ENCODE assay signal across 8 cellular contexts in genomic region chr6:30720738-30721197, GRCh38. TPM values are rescaled to one million over a fixed set of nuclear protein-coding genes. Genes with fewer than 3 reads are reported as not detected.
DNase-seq lines count a peak whose midpoint lies in the region; ATAC-seq and TF ChIP-seq lines count a peak whose summit lies in the region.

No MANE protein-coding gene starts in this region.

- H3K27ac Mint-ChIP-seq in CD8-positive, alpha-beta T cell, result peak overlapping the region; percentile 89
- peak overlapping the region; percentile 93 for H3K27ac Mint-ChIP-seq in activated naive CD8-positive, alpha-beta T cell treated with anti-CD3 and anti-CD28 coated beads, Interleukin-2, amount 10 ng/mL, durations not matched to agents 7 days and 5 days

- H4K8ac ChIP-seq in trophoblast cell (ENCODE audit: low read depth, low read length), result peak overlapping the region; percentile 79

- peaks cover 28% of the 10 kb centered on the region for H3K36me3 ChIP-seq in CD8-positive, alpha-beta T cell (ENCODE audit: insufficient read depth, low read length)
- H3K36me3 ChIP-seq in SJCRH30, result peaks cover 50% of the 10 kb centered on the region
- H3K36me3 ChIP-seq in heart left ventricle, result peaks cover 0 to 43% (median 32%) of the 10 kb centered on the region in 9 donors
- peaks cover 28 to 38% of the 10 kb centered on the region in 2 experiments for H3K36me3 ChIP-seq in trophoblast cell (ENCODE audit: control insufficient read depth in 1 of 2, insufficient read depth in 2 of 2, low read length in 2 of 2)

- peak overlapping the region; percentile 67 for H3K18ac ChIP-seq in trophoblast cell (ENCODE audit: low read length)

- H4K12ac ChIP-seq in trophoblast cell (ENCODE audit: low read depth, low read length), result peak overlapping the region; percentile 89

- peak overlapping the region; percentile 90 for H3K4ac ChIP-seq in trophoblast cell (ENCODE audit: low read depth, low read length)

- H2BK5ac ChIP-seq in trophoblast cell (ENCODE audit: low read depth, low read length, poor library complexity), result peak overlapping the region; percentile 96

- peak overlapping the region; percentile 61 for H2BK120ac ChIP-seq in trophoblast cell (ENCODE audit: insufficient read depth, low read length, poor library complexity)

- H3K9me3 ChIP-seq in CD8-positive, alpha-beta T cell (ENCODE audit: low read length), result no peaks in the 10 kb centered on the region
- no peaks in the 10 kb centered on the region for H3K9me3 ChIP-seq in SJCRH30 (replicated peaks)
- H3K9me3 ChIP-seq in heart left ventricle, result no peaks in the 10 kb centered on the region
- peaks cover 4% of the 10 kb centered on the region for H3K9me3 ChIP-seq in trophoblast cell (ENCODE audit: insufficient read depth, low read depth, low read length)

- DNase-seq in CD8-positive, alpha-beta T cell, result peak; percentile 18 to 78 (median 50)
- DNase-seq in KBM-7 (peak; percentile 63), SJCRH30 (peak; percentile 70 to 76), heart left ventricle (peak; percentile 77 to 85 (median 81)), trophoblast cell (peak; percentile 26 to 54), OCI-M2 (lab: John Stamatoyannopoulos, UW; ENCODE audit: unreplicated experiment) (no peak)
- peak; percentile 75 for DNase-seq in activated naive CD8-positive, alpha-beta T cell treated with anti-CD3 and anti-CD28 coated beads, Interleukin-2, amount 10 ng/mL, durations not matched to agents 7 days and 5 days

- in situ Hi-C loops in KBM-7 (cut with MboI; ENCODE audit: low pct_unique_long_range_greater_than_20kb, low sequenced_read_pairs), result loop anchor here (10.0 kb wide), 1 partner anchor 46 kb away; the partner anchor contains the start of gene DHX16

- POLR2A ChIA-PET in CD8-positive, alpha-beta T cell (lab: Charles Lee), result interaction anchor here (0.6 to 13.3 kb wide), 10 partner anchors 16 to 204 kb away, joined by 3 to 324 read pairs (median 6); partner anchors contain the start of genes DHX16, MRPS18B, NRM and PPP1R10
- POLR2A ChIA-PET in activated naive CD8-positive, alpha-beta T cell treated with anti-CD3 and anti-CD28 coated beads, Interleukin-2, amount 10 ng/mL, durations not matched to agents 7 days and 5 days (lab: Charles Lee), result interaction anchor here (0.5 to 11.0 kb wide), 14 partner anchors 9 to 182 kb away, joined by 3 to 512 read pairs (median 6); partner anchors contain the start of genes DHX16, GNL1, IER3 and MRPS18B

- WGBS in heart left ventricle, 4 donors, result 0% methylated on average over 28 to 29 of the region's 29 CpGs
- WGBS in trophoblast cell (ENCODE audit: extremely low coverage, insufficient coverage, insufficient read length), result no CpG with 5 or more reads among the region's 29 CpGs

- no peaks in the 10 kb centered on the region for H3K9me3 Mint-ChIP-seq in CD8-positive, alpha-beta T cell
- H3K9me3 Mint-ChIP-seq in activated naive CD8-positive, alpha-beta T cell treated with anti-CD3 and anti-CD28 coated beads, Interleukin-2, amount 10 ng/mL, durations not matched to agents 7 days and 5 days, result no peaks in the 10 kb centered on the region

- no peak overlapping the region for H2BK12ac ChIP-seq in trophoblast cell (ENCODE audit: low read length)

- H2AFZ ChIP-seq in trophoblast cell (ENCODE audit: insufficient read depth, low read length, poor library complexity), result no peak overlapping the region

- H3K4me3 ChIP-seq in CD8-positive, alpha-beta T cell (ENCODE audit: low read depth, low read length), result peak overlapping the region; percentile 70
- H3K4me3 ChIP-seq in SJCRH30 (peak overlapping the region; percentile 92), heart left ventricle (peak overlapping the region; percentile 51 to 94 (median 82)), trophoblast cell (ENCODE audit: low read depth, low read length) (peak overlapping the region; percentile 84)

- no peak for TF ChIP-seq CTCF in CD8-positive, alpha-beta T cell (IDR thresholded peaks at IDR 0.05)
- TF ChIP-seq CTCF in heart left ventricle (IDR thresholded peaks at IDR 0.05), result no peak

- H3K4me3 Mint-ChIP-seq in CD8-positive, alpha-beta T cell, result peak overlapping the region; percentile 90
- peak overlapping the region; percentile 91 for H3K4me3 Mint-ChIP-seq in activated naive CD8-positive, alpha-beta T cell treated with anti-CD3 and anti-CD28 coated beads, Interleukin-2, amount 10 ng/mL, durations not matched to agents 7 days and 5 days

- no peak for ATAC-seq in CD8-positive, alpha-beta T cell
- ATAC-seq in activated naive CD8-positive, alpha-beta T cell treated with anti-CD3 and anti-CD28 coated beads, Interleukin-2, amount 10 ng/mL, durations not matched to agents 7 days and 5 days (ENCODE audit: low read depth), result no peak
- peak in 2 of 4 donors; percentile 26 to 32 for ATAC-seq in heart left ventricle
- ATAC-seq in GM21723 (IDR thresholded peaks at IDR 0.05; ENCODE audit: unreplicated experiment), result no peak

- peak overlapping the region; percentile 96 for H3K9ac ChIP-seq in trophoblast cell (ENCODE audit: low read length)

- no peak for TF ChIP-seq POLR2A in heart left ventricle (IDR thresholded peaks at IDR 0.05)

- peak overlapping the region; percentile 64 for H3K27ac ChIP-seq in CD8-positive, alpha-beta T cell (ENCODE audit: low read depth, low read length)
- peak overlapping the region; percentile 95 for H3K27ac ChIP-seq in SJCRH30
- peak overlapping the region; percentile 88 to 99 (median 96) for H3K27ac ChIP-seq in heart left ventricle
- H3K27ac ChIP-seq in trophoblast cell (ENCODE audit: low read depth, low read length), result peak overlapping the region; percentile 91

- H3K27me3 ChIP-seq in CD8-positive, alpha-beta T cell (ENCODE audit: insufficient read depth, low read length), result no peaks in the 10 kb centered on the region
- H3K27me3 ChIP-seq in SJCRH30 (no peaks in the 10 kb centered on the region), heart left ventricle (no peaks in the 10 kb centered on the region), trophoblast cell (ENCODE audit: insufficient read depth, low read length) (no peaks in the 10 kb centered on the region)

- H3K79me2 ChIP-seq in trophoblast cell (ENCODE audit: control insufficient read depth, insufficient read depth, low read length, poor library complexity), result peaks cover 20% of the 10 kb centered on the region

- H3K4me1 Mint-ChIP-seq in CD8-positive, alpha-beta T cell (ENCODE audit: low read depth), result peaks cover 70% of the 10 kb centered on the region
- H3K4me1 Mint-ChIP-seq in activated naive CD8-positive, alpha-beta T cell treated with anti-CD3 and anti-CD28 coated beads, Interleukin-2, amount 10 ng/mL, durations not matched to agents 7 days and 5 days, result peaks cover 50% of the 10 kb centered on the region

- H3K27me3 Mint-ChIP-seq in CD8-positive, alpha-beta T cell (ENCODE audit: low read depth), result no peaks in the 10 kb centered on the region
- H3K27me3 Mint-ChIP-seq in activated naive CD8-positive, alpha-beta T cell treated with anti-CD3 and anti-CD28 coated beads, Interleukin-2, amount 10 ng/mL, durations not matched to agents 7 days and 5 days, result no peaks in the 10 kb centered on the region

- CTCF ChIA-PET in CD8-positive, alpha-beta T cell (lab: Charles Lee), result interaction anchor here (1.2 to 21.9 kb wide), 8 partner anchors 15 to 239 kb away, joined by 3 to 879 read pairs (median 24); partner anchors contain the start of genes DHX16, MRPS18B and PPP1R10

- H4K91ac ChIP-seq in trophoblast cell (ENCODE audit: low read depth, low read length), result peak overlapping the region; percentile 66

- intact Hi-C loops in CD8-positive, alpha-beta T cell (cut with DNase I, micrococcal nuclease), result loop anchor here (1.0 to 10.0 kb wide), 5 partner anchors 38 to 506 kb away; partner anchors contain the start of genes MRPS18B (in 2 of the 2), PPP1R10 (in 2 of the 2), C6orf136 (in 1 of the 2) and TRIM26 (in 1 of the 2)
- intact Hi-C loops in heart left ventricle (cut with DNase I), result loop anchor here in 8 of 10 donors (1.0 to 10.0 kb wide), 14 partner anchors 22 to 364 kb away; partner anchors contain the start of genes MRPS18B (in 6 of the 8), PPP1R10 (in 6 of the 8), PPP1R18 (in 3 of the 8) and GNL1 (in 2 of the 8)

- H3K36me3 Mint-ChIP-seq in CD8-positive, alpha-beta T cell, result peaks cover 42% of the 10 kb centered on the region
- H3K36me3 Mint-ChIP-seq in activated naive CD8-positive, alpha-beta T cell treated with anti-CD3 and anti-CD28 coated beads, Interleukin-2, amount 10 ng/mL, durations not matched to agents 7 days and 5 days, result peaks cover 62% of the 10 kb centered on the region

- H2AK5ac ChIP-seq in trophoblast cell (ENCODE audit: low read length), result peak overlapping the region; percentile 71

- no peak overlapping the region for H3K23ac ChIP-seq in trophoblast cell (ENCODE audit: low read length)

- H3K4me1 ChIP-seq in CD8-positive, alpha-beta T cell (ENCODE audit: insufficient read depth, low read length), result peaks cover 45% of the 10 kb centered on the region
- H3K4me1 ChIP-seq in SJCRH30 (peaks cover 6% of the 10 kb centered on the region; the same call in 1 of the 2 replicates), heart left ventricle (peaks cover 0 to 75% (median 49%) of the 10 kb centered on the region in 12 donors), trophoblast cell (ENCODE audit: control insufficient read depth in 1 of 2, insufficient read depth in 2 of 2, low read length in 2 of 2) (peaks cover 5 to 6% of the 10 kb centered on the region in 2 experiments)

- H3K79me1 ChIP-seq in trophoblast cell (ENCODE audit: low read length), result peaks cover 27% of the 10 kb centered on the region

- peak overlapping the region; percentile 52 for H3K4me2 ChIP-seq in trophoblast cell (ENCODE audit: low read length)

- peak overlapping the region; percentile 74 for H3K14ac ChIP-seq in trophoblast cell (ENCODE audit: low read length)

RNA-seq across cellular contexts. Expression of gene TUBB, which starts 0.6 kb away (rescaled TPM):
- total RNA-seq in CD8-positive, alpha-beta T cell, result 10 to 100 TPM; 61.3 to 63.1 TPM
- 1,652 and 1,704 TPM in 2 replicates for total RNA-seq in SJCRH30 (2014; rRNA removed; shearing (Covaris generic))
- total RNA-seq in activated naive CD8-positive, alpha-beta T cell treated with anti-CD3 and anti-CD28 coated beads, Interleukin-2, amount 10 ng/mL, durations not matched to agents 7 days and 5 days, result 1,000 to 10,000 TPM; 1,168 to 1,207 TPM
- 100 to 1,000 TPM; 183 to 474 (median 238) TPM for total RNA-seq in heart left ventricle
- polyA plus RNA-seq in heart left ventricle, result 100 to 1,000 TPM; 195 to 497 TPM
- polyA plus RNA-seq in trophoblast cell (2013), result 1,464 and 1,542 TPM in 2 replicates

RNA-seq across cellular contexts. Expression of gene MDC1, which starts 3.7 kb away (rescaled TPM):
- 10 to 100 TPM; 38.9 to 48.8 TPM for total RNA-seq in CD8-positive, alpha-beta T cell
- 24.6 and 25.0 TPM in 2 replicates for total RNA-seq in SJCRH30 (2014; rRNA removed; shearing (Covaris generic))
- 10 to 100 TPM; 50.2 to 52.2 TPM for total RNA-seq in activated naive CD8-positive, alpha-beta T cell treated with anti-CD3 and anti-CD28 coated beads, Interleukin-2, amount 10 ng/mL, durations not matched to agents 7 days and 5 days
- 10 to 100 TPM; 10.6 to 25.0 (median 17.5) TPM for total RNA-seq in heart left ventricle
- 10 to 100 TPM in 1 of 2 donors, 1 to 10 TPM in 1; 8.6 to 13.9 TPM for polyA plus RNA-seq in heart left ventricle
- 29.1 and 32.3 TPM in 2 replicates for polyA plus RNA-seq in trophoblast cell (2013)

RNA-seq across cellular contexts. Expression of gene FLOT1, which starts 21.7 kb away (rescaled TPM):
- 10 to 100 TPM; 27.5 to 27.8 TPM for total RNA-seq in CD8-positive, alpha-beta T cell
- total RNA-seq in SJCRH30 (2014; rRNA removed; shearing (Covaris generic)), result 87.4 and 92.2 TPM in 2 replicates
- 100 to 1,000 TPM; 261 to 271 TPM for total RNA-seq in activated naive CD8-positive, alpha-beta T cell treated with anti-CD3 and anti-CD28 coated beads, Interleukin-2, amount 10 ng/mL, durations not matched to agents 7 days and 5 days
- 100 to 1,000 TPM; 166 to 282 (median 211) TPM for total RNA-seq in heart left ventricle
- 100 to 1,000 TPM; 291 to 310 TPM for polyA plus RNA-seq in heart left ventricle
- polyA plus RNA-seq in trophoblast cell (2013), result 66.9 and 72.1 TPM in 2 replicates

RNA-seq across cellular contexts. Expression of gene IER3, which starts 23.6 kb away (rescaled TPM):
- total RNA-seq in CD8-positive, alpha-beta T cell, result 1 to 10 TPM; 9.7 to 9.9 TPM
- total RNA-seq in SJCRH30 (2014; rRNA removed; shearing (Covaris generic)), result 19.9 and 22.1 TPM in 2 replicates
- total RNA-seq in activated naive CD8-positive, alpha-beta T cell treated with anti-CD3 and anti-CD28 coated beads, Interleukin-2, amount 10 ng/mL, durations not matched to agents 7 days and 5 days, result 10 to 100 TPM; 49.1 to 52.7 TPM
- 100 to 1,000 TPM in 2 of 9 donors, 10 to 100 TPM in 6, 1 to 10 TPM in 1; 8.7 to 127 (median 69.8) TPM for total RNA-seq in heart left ventricle
- 100 to 1,000 TPM in 1 of 2 donors, 10 to 100 TPM in 1; 33.3 to 119 TPM for polyA plus RNA-seq in heart left ventricle
- 366 and 374 TPM in 2 replicates for polyA plus RNA-seq in trophoblast cell (2013)

RNA-seq across cellular contexts. Expression of gene NRM, which starts 30.0 kb away (rescaled TPM):
- total RNA-seq in CD8-positive, alpha-beta T cell, result 1 to 10 TPM; 1.5 to 2.0 TPM
- 25.0 and 29.6 TPM in 2 replicates for total RNA-seq in SJCRH30 (2014; rRNA removed; shearing (Covaris generic))
- 10 to 100 TPM; 33.1 to 33.9 TPM for total RNA-seq in activated naive CD8-positive, alpha-beta T cell treated with anti-CD3 and anti-CD28 coated beads, Interleukin-2, amount 10 ng/mL, durations not matched to agents 7 days and 5 days
- total RNA-seq in heart left ventricle, result 1 to 10 TPM; 2.2 to 9.6 (median 3.9) TPM
- 1 to 10 TPM; 5.6 to 8.6 TPM for polyA plus RNA-seq in heart left ventricle
- polyA plus RNA-seq in trophoblast cell (2013), result 55.7 and 59.4 TPM in 2 replicates
